8 cellular contexts compared by ENCODE assay signal in the genomic region with DNA sequence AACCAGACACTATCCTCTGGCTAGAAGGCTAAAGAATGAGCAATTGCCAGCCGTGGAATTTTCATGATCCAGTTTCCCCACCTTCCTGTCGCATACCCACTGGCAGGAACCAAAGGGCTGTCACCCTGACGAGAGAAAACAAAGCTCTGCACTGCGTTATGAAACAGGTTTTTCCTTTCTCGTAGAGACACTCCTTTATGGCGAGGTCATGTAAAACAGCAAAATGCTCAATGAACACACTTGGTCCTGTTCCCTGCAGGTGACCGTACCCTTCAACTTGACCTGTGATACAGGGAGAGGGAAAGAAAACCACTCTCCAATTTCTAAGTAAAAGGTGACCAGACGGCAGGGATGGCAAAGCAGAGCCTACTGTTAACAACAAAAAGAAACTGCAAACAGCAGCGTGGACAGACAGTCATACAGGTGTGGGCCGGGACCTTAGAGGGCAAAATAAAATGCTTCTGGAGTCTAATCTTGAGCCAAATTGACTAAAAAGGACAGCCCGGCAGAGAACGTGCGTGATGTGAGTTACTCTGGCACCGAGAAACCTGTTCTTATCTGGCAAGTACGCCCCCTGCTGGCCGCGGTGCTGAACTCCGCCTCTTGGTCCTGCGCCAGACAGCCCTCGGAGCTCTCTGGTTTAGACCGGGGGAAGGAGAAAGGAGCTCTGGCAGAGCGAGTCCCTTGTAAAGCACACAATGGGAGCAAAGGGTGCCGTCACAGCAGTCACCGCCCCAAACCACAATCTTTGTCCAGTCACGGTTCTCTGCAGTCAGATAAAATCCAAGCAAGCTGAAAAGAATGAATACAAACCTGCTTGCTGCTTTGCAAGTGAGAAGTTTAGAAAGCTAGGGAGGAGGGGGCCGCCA.
DNase-seq lines count a peak whose midpoint lies in the region; ATAC-seq and TF ChIP-seq lines count a peak whose summit lies in the region.

No MANE protein-coding gene starts in this region.

- in situ Hi-C loops in transverse colon (cut with MboI; ENCODE audit: low pct_ligation_motif_present in 1 of 4, low pct_unique_long_range_greater_than_20kb in 1 of 4, low sequenced_read_pairs in 3 of 4), result no loop called here

- H3K9me3 Mint-ChIP-seq in activated naive CD8-positive, alpha-beta T cell treated with anti-CD3 and anti-CD28 coated beads for 36 hours, result no peaks in the 10 kb centered on the region

- peak overlapping the region; percentile 3 for H2AFZ ChIP-seq in trophoblast cell (ENCODE audit: insufficient read depth, low read length, poor library complexity)

- no peak overlapping the region for H3K18ac ChIP-seq in trophoblast cell (ENCODE audit: low read length)

- H3K4me2 ChIP-seq in trophoblast cell (ENCODE audit: low read length), result peak overlapping the region; percentile 71

- H3K23ac ChIP-seq in trophoblast cell (ENCODE audit: low read length), result no peak overlapping the region

- no peak overlapping the region for H4K8ac ChIP-seq in trophoblast cell (ENCODE audit: low read depth, low read length)

- no CpG with 5 or more reads among the region's 26 CpGs for WGBS in trophoblast cell (ENCODE audit: extremely low coverage, insufficient coverage, insufficient read length)
- WGBS in transverse colon (ENCODE audit: low coverage in 1 of 2), 2 donors, result 4 to 11% methylated on average over 13 to 26 of the region's 26 CpGs

- H2BK12ac ChIP-seq in trophoblast cell (ENCODE audit: low read length), result peak overlapping the region; percentile 25

- peaks cover 15% of the 10 kb centered on the region for H3K4me1 Mint-ChIP-seq in activated naive CD8-positive, alpha-beta T cell treated with anti-CD3 and anti-CD28 coated beads for 36 hours

- TF ChIP-seq CTCF in GM10266 (IDR thresholded peaks at IDR 0.05; ENCODE audit: control insufficient read depth, insufficient read depth, low read depth, missing control alignments) (peak; percentile 91), NB4 (IDR thresholded peaks at IDR 0.05; ENCODE audit: low read depth, low read length) (peak; percentile 79), cardiac muscle cell (IDR thresholded peaks at IDR 0.05; ENCODE audit: low read depth, low read length) (peak; percentile 94), transverse colon (IDR thresholded peaks at IDR 0.05) (peak; percentile 93 to 96 (median 95))

- H3K9ac ChIP-seq in trophoblast cell (ENCODE audit: low read length), result no peak overlapping the region

- H3K79me2 ChIP-seq in trophoblast cell (ENCODE audit: control insufficient read depth, insufficient read depth, low read length, poor library complexity), result no peaks in the 10 kb centered on the region

- H3K36me3 ChIP-seq in cardiac muscle cell, result no peaks in the 10 kb centered on the region
- no peaks in the 10 kb centered on the region for H3K36me3 ChIP-seq in trophoblast cell (ENCODE audit: control insufficient read depth in 1 of 2, insufficient read depth in 2 of 2, low read length in 2 of 2)
- no peaks in the 10 kb centered on the region for H3K36me3 ChIP-seq in transverse colon

- peak overlapping the region; percentile 45 for H3K27ac ChIP-seq in cardiac muscle cell
- peak overlapping the region; percentile 35 for H3K27ac ChIP-seq in trophoblast cell (ENCODE audit: low read depth, low read length)
- H3K27ac ChIP-seq in transverse colon, result peak overlapping the region; percentile 79 to 86 (median 84)

- H3K4me3 Mint-ChIP-seq in activated naive CD8-positive, alpha-beta T cell treated with anti-CD3 and anti-CD28 coated beads for 36 hours, result peak overlapping the region; percentile 70

- TF ChIP-seq EP300 in transverse colon (IDR thresholded peaks at IDR 0.05; ENCODE audit: low read depth), result no peak

- H3K14ac ChIP-seq in trophoblast cell (ENCODE audit: low read length), result no peak overlapping the region

- no peak overlapping the region for H2BK120ac ChIP-seq in trophoblast cell (ENCODE audit: insufficient read depth, low read length, poor library complexity)

- no peak overlapping the region for H3K27ac Mint-ChIP-seq in activated naive CD8-positive, alpha-beta T cell treated with anti-CD3 and anti-CD28 coated beads for 36 hours

- H3K4me3 ChIP-seq in NB4 (ENCODE audit: low read depth, low read length), result no peak overlapping the region
- no peak overlapping the region for H3K4me3 ChIP-seq in cardiac muscle cell
- no peak overlapping the region for H3K4me3 ChIP-seq in trophoblast cell (ENCODE audit: low read depth, low read length)
- peak overlapping the region; percentile 30 to 57 (median 32) for H3K4me3 ChIP-seq in transverse colon

- peaks cover 9% of the 10 kb centered on the region for H3K79me1 ChIP-seq in trophoblast cell (ENCODE audit: low read length)

- H3K4me1 ChIP-seq in cardiac muscle cell (ENCODE audit: low read depth) (peaks cover 29% of the 10 kb centered on the region), trophoblast cell (ENCODE audit: control insufficient read depth in 1 of 2, insufficient read depth in 2 of 2, low read length in 2 of 2) (peaks cover 9 to 13% of the 10 kb centered on the region in 2 experiments), transverse colon (peaks cover 3 to 27% (median 17%) of the 10 kb centered on the region in 4 donors)

- ATAC-seq in HG02610 (IDR thresholded peaks at IDR 0.05; ENCODE audit: unreplicated experiment), result peak; percentile 36

- no peaks in the 10 kb centered on the region for H3K36me3 Mint-ChIP-seq in activated naive CD8-positive, alpha-beta T cell treated with anti-CD3 and anti-CD28 coated beads for 36 hours

- H3K27me3 ChIP-seq in cardiac muscle cell (no peaks in the 10 kb centered on the region), trophoblast cell (ENCODE audit: insufficient read depth, low read length) (no peaks in the 10 kb centered on the region), transverse colon (no peaks in the 10 kb centered on the region)

- H3K9me3 ChIP-seq in cardiac muscle cell (ENCODE audit: low read depth), result no peaks in the 10 kb centered on the region
- H3K9me3 ChIP-seq in trophoblast cell (ENCODE audit: insufficient read depth, low read depth, low read length), result no peaks in the 10 kb centered on the region
- no peaks in the 10 kb centered on the region for H3K9me3 ChIP-seq in transverse colon

- H4K91ac ChIP-seq in trophoblast cell (ENCODE audit: low read depth, low read length), result no peak overlapping the region

- no peak for TF ChIP-seq POLR2A in NB4 (IDR thresholded peaks at IDR 0.05; ENCODE audit: extremely low read depth, insufficient read length)
- peak; percentile 50 for TF ChIP-seq POLR2A in transverse colon (IDR thresholded peaks at IDR 0.05)

- H2BK5ac ChIP-seq in trophoblast cell (ENCODE audit: low read depth, low read length, poor library complexity), result no peak overlapping the region

- intact Hi-C loops in transverse colon (cut with DNase I; ENCODE audit: low total_unique reads), result no loop called here

- DNase-seq in GM10266 (ENCODE audit: extremely low spot score) (peak; percentile 64), NB4 (ENCODE audit: low read depth) (peak; percentile 84), SKM-1 (lab: John Stamatoyannopoulos, UW; ENCODE audit: unreplicated experiment) (peak; percentile 85), cardiac muscle cell (ENCODE audit: low read depth in 1 of 2, low spot score in 1 of 2) (peak; percentile 93 to 98), trophoblast cell (peak; percentile 99), transverse colon (peak; percentile 97)
- peak; percentile 82 for DNase-seq in activated naive CD8-positive, alpha-beta T cell treated with anti-CD3 and anti-CD28 coated beads for 36 hours

- H4K12ac ChIP-seq in trophoblast cell (ENCODE audit: low read depth, low read length), result no peak overlapping the region

- peaks cover 25% of the 10 kb centered on the region for H3K27me3 Mint-ChIP-seq in activated naive CD8-positive, alpha-beta T cell treated with anti-CD3 and anti-CD28 coated beads for 36 hours

- no peak overlapping the region for H2AK5ac ChIP-seq in trophoblast cell (ENCODE audit: low read length)

- H3K4ac ChIP-seq in trophoblast cell (ENCODE audit: low read depth, low read length), result no peak overlapping the region

Comparison
In these comparisons a context has a peak if more than half of its experiments do, and no peak if none do; other contexts are left out.
1. H3K4me3 ChIP-seq: peak in transverse colon (4 of 4); none in NB4 (single experiment), cardiac muscle cell (single experiment) and trophoblast cell (single experiment).
2. Peak in every context shown above with its lines, with median percentiles within 50 percentile points of each other: DNase-seq, CTCF ChIP-seq and H3K27ac ChIP-seq.